In genomic region chr3:176352716-176353334, GRCh38 we compare ENCODE assay signal across 1 cellular context.
TF ChIP-seq lines count a peak whose summit lies in the region.

No MANE protein-coding gene starts in this region.

TF ChIP-seq in K562, 482 proteins besides CTCF, POLR2A, EP300 and RAD21 (continued from another document):
- TF ChIP-seq CUX1 (CRISPR knock-in tag; IDR thresholded peaks at IDR 0.05) (no peak), C11orf30 (IDR thresholded peaks at IDR 0.05; ENCODE audit: low read depth) (peak; percentile 38), ZBTB34 (CRISPR knock-in tag; IDR thresholded peaks at IDR 0.05) (no peak), BACH1 (tag; IDR thresholded peaks at IDR 0.05) (no peak), SPI1 (IDR thresholded peaks at IDR 0.05; ENCODE audit: borderline replicate concordance, low read depth, low read length) (no peak), LEF1 (IDR thresholded peaks at IDR 0.05) (no peak), ZFP1 (CRISPR knock-in tag; IDR thresholded peaks at IDR 0.05) (no peak), MLX (CRISPR knock-in tag; conservative IDR thresholded peaks at IDR 0.05) (no peak), ZNF436 (CRISPR knock-in tag; IDR thresholded peaks at IDR 0.05) (no peak), HNRNPH1 (optimal IDR thresholded peaks at IDR 0.05; ENCODE audit: low read depth, low read length) (no peak), AFF1 (IDR thresholded peaks at IDR 0.05; ENCODE audit: low read depth in 1 of 2, partially characterized antibody in 2 of 2) (no peak), SIRT6 (IDR thresholded peaks at IDR 0.05; ENCODE audit: low read depth, low read length) (no peak), SREBF1 (IDR thresholded peaks at IDR 0.05; ENCODE audit: borderline replicate concordance, low read depth, low read length) (no peak), NR2F6 (CRISPR knock-in tag; IDR thresholded peaks at IDR 0.05) (no peak), NFE2 (IDR thresholded peaks at IDR 0.05; ENCODE audit: low read depth) (0 out of 2 replicates have a peak, but pooled peaks have one; percentile 10), CHD2 (IDR thresholded peaks at IDR 0.05; ENCODE audit: low read depth, low read length) (no peak), MAFK (IDR thresholded peaks at IDR 0.05; ENCODE audit: low read length) (peak; percentile 26; the same call in 1 of the 2 replicates)
- TF ChIP-seq, protein P1, sequence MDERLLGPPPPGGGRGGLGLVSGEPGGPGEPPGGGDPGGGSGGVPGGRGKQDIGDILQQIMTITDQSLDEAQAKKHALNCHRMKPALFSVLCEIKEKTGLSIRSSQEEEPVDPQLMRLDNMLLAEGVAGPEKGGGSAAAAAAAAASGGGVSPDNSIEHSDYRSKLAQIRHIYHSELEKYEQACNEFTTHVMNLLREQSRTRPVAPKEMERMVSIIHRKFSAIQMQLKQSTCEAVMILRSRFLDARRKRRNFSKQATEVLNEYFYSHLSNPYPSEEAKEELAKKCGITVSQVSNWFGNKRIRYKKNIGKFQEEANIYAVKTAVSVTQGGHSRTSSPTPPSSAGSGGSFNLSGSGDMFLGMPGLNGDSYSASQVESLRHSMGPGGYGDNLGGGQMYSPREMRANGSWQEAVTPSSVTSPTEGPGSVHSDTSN (CRISPR knock-in tag; IDR thresholded peaks at IDR 0.05; ENCODE audit: low read depth), result no peak
- TF ChIP-seq, protein P1 (tag; conservative IDR thresholded peaks at IDR 0.05; ENCODE audit: low read depth), result no peak
- TF ChIP-seq, protein P2, sequence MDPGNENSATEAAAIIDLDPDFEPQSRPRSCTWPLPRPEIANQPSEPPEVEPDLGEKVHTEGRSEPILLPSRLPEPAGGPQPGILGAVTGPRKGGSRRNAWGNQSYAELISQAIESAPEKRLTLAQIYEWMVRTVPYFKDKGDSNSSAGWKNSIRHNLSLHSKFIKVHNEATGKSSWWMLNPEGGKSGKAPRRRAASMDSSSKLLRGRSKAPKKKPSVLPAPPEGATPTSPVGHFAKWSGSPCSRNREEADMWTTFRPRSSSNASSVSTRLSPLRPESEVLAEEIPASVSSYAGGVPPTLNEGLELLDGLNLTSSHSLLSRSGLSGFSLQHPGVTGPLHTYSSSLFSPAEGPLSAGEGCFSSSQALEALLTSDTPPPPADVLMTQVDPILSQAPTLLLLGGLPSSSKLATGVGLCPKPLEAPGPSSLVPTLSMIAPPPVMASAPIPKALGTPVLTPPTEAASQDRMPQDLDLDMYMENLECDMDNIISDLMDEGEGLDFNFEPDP (CRISPR knock-in tag; IDR thresholded peaks at IDR 0.05), result no peak
